Comparison of ENCODE assay signal across 8 cellular contexts in genomic region chr16:81443688-81444447, GRCh38. TPM values are rescaled to one million over a fixed set of nuclear protein-coding genes. Genes with fewer than 3 reads are reported as not detected.
DNase-seq lines count a peak whose midpoint lies in the region; ATAC-seq and TF ChIP-seq lines count a peak whose summit lies in the region.

No MANE protein-coding gene starts in this region.

- H2AFZ ChIP-seq in ACC112 (ENCODE audit: low read length, unreplicated experiment) (peak overlapping the region; percentile 81), KMS-11 (ENCODE audit: low read depth) (peak overlapping the region; percentile 39; the same call in 1 of the 2 replicates)

- H3K9me3 ChIP-seq in mononuclear cell (ENCODE audit: low read depth, low read length) = no peaks in the 10 kb centered on the region
- no peaks in the 10 kb centered on the region for H3K9me3 ChIP-seq in vagina

- peak overlapping the region; percentile 53; the same call in 1 of the 2 replicates for H3K9ac ChIP-seq in KMS-11

- ATAC-seq in HG03442 (IDR thresholded peaks at IDR 0.05; ENCODE audit: unreplicated experiment) = no peak
- no peak for ATAC-seq in HG03571 (IDR thresholded peaks at IDR 0.05; ENCODE audit: unreplicated experiment)

- DNase-seq in choroid plexus epithelial cell (ENCODE audit: low read depth) (no peak), vagina (ENCODE audit: extremely low spot score in 2 of 2) (no peak), NCI-H1092 treated with DMSO at 0.1 percent for 48 hours (lab: John Stamatoyannopoulos, UW) (no peak)

- H3K36me3 ChIP-seq in ACC112 (ENCODE audit: insufficient read depth, low read length) (no peaks in the 10 kb centered on the region), KMS-11 (ENCODE audit: insufficient read depth) (no peaks in the 10 kb centered on the region), vagina (no peaks in the 10 kb centered on the region)

- peaks cover 16% of the 10 kb centered on the region for H4K20me1 ChIP-seq in KMS-11 (ENCODE audit: insufficient read depth)

- H3K4me2 ChIP-seq in KMS-11 = peak overlapping the region; percentile 70

- H3K79me2 ChIP-seq in ACC112 (ENCODE audit: control insufficient read depth, insufficient read depth, low read length, unreplicated experiment) = peaks cover 31% of the 10 kb centered on the region
- peaks cover 37% of the 10 kb centered on the region for H3K79me2 ChIP-seq in KMS-11 (ENCODE audit: insufficient read depth, low read depth)

- intact Hi-C loops in vagina (cut with DNase I) = no loop called here

- H3K4me1 ChIP-seq in ACC112 (ENCODE audit: control insufficient read depth, insufficient read depth, low read length, unreplicated experiment) (peaks cover 6% of the 10 kb centered on the region), KMS-11 (ENCODE audit: low read depth, poor library complexity, severe bottlenecking) (peaks cover 43% of the 10 kb centered on the region), mononuclear cell (ENCODE audit: insufficient read depth, low read length) (peaks cover 45% of the 10 kb centered on the region), vagina (peaks cover 26% of the 10 kb centered on the region)

- H3K4me3 ChIP-seq in ACC112 (ENCODE audit: low read depth, low read length) (peak overlapping the region; percentile 79), KMS-11 (IDR thresholded peaks at IDR 0.05; ENCODE audit: insufficient read depth, low read depth, low read length) (no peak overlapping the region), choroid plexus epithelial cell (ENCODE audit: low read depth, low read length) (peak overlapping the region; percentile 67), mononuclear cell (ENCODE audit: low read length) (peak overlapping the region; percentile 25), vagina (peak overlapping the region; percentile 87 to 97)

- H3K27ac ChIP-seq in ACC112 (ENCODE audit: low read depth, low read length) = no peak overlapping the region
- H3K27ac ChIP-seq in KMS-11 = no peak overlapping the region
- peak overlapping the region; percentile 89 for H3K27ac ChIP-seq in vagina

- TF ChIP-seq POLR2A in vagina (IDR thresholded peaks at IDR 0.05) = no peak

- peaks cover 40% of the 10 kb centered on the region for H3K27me3 ChIP-seq in ACC112 (ENCODE audit: insufficient read depth, low read length)
- H3K27me3 ChIP-seq in KMS-11 (ENCODE audit: insufficient read depth, low read depth) = no peaks in the 10 kb centered on the region
- no peaks in the 10 kb centered on the region for H3K27me3 ChIP-seq in mononuclear cell (ENCODE audit: insufficient read depth, low read length)
- H3K27me3 ChIP-seq in vagina = no peaks in the 10 kb centered on the region

- TF ChIP-seq CTCF in KMS-11 (conservative IDR thresholded peaks at IDR 0.05; ENCODE audit: low read depth, low read length) (no peak), choroid plexus epithelial cell (conservative IDR thresholded peaks at IDR 0.05; ENCODE audit: low read depth, low read length) (no peak), vagina (IDR thresholded peaks at IDR 0.05) (no peak)

RNA-seq across cellular contexts. Expression of gene CMIP, which starts 0.7 kb away (rescaled TPM):
- total RNA-seq in mononuclear cell (29.6 TPM), vagina (66.3 TPM)
